In the genomic region with DNA sequence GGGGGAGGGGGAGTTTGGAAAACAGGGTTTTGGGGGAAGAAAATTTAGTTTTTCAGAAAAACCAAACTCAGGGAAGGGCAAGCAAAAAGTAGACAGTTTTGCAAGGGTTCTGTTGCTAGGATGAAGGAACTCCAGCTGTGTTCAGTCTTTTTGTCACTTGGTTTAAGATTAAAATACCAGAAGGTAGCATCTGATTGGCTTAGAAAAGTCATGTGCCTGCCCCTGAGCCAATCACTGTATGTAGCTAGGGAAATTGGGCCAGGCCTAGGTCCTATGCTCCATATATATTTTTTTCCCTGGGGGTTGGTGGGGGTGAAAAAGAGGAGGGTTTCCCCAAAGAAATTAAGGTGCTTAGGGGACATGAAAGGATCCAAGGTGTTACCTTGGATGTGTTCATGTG, we compare ENCODE assay signal across 25 cellular contexts.
"Had no signal": no experiment of that assay in that cellular context is flagged by ENCODE, and none has a peak within 500 bp of the region (broad histone marks: within the 10 kb centered on the region; RNA-seq: fewer than 3 reads in every experiment).

No MANE protein-coding gene starts in this region.

- H3K4me3 ChIP-seq: breast epithelium, esophagus muscularis mucosa, gastrocnemius medialis, left ventricle myocardium inferior, lung, right atrium auricular region, smooth muscle cell, stomach, thyroid gland had no signal

- DNase-seq: activated CD4-positive, alpha-beta T cell treated with anti-CD3 and anti-CD28 coated beads for 48 hours; activated CD4-positive, alpha-beta T cell treated with anti-CD3 and anti-CD28 coated beads, Interleukin-2, amount 50 U/mL, for 48 hours; activated CD8-positive, alpha-beta memory T cell treated with anti-CD3 and anti-CD28 coated beads for 24 hours; activated gamma-delta T cell treated with Interleukin-2 at 50 U/mL for 16 hours; activated naive CD8-positive, alpha-beta T cell treated with anti-CD3 and anti-CD28 coated beads, Interleukin-2, amount 50 U/mL, for 24 hours; central memory CD4-positive, alpha-beta T cell; endodermal cell; gastrocnemius medialis; glutamatergic neuron; islet precursor cell; left ventricle myocardium inferior; mesendoderm; natural killer cell; stimulated activated CD4-positive, alpha-beta T cell treated with anti-CD3 and anti-CD28 coated beads, Interleukin-1b, Interleukin-23, amount 100 ng/mL, for 48 hours; stimulated activated CD4-positive, alpha-beta T cell treated with anti-CD3 and anti-CD28 coated beads, Interleukin-4, amount 100 ng/mL, for 4 hours; stimulated activated CD8-positive, alpha-beta memory T cell treated with anti-CD3 and anti-CD28 coated beads, Interleukin-4, amount 100 ng/mL, for 48 hours; stomach; T-helper 1 cell; thyroid gland had no signal

- H3K36me3 ChIP-seq: breast epithelium, esophagus muscularis mucosa, gastrocnemius medialis, left ventricle myocardium inferior, right atrium auricular region, stomach, thyroid gland had no signal

- ATAC-seq: activated naive CD8-positive, alpha-beta T cell treated with anti-CD3 and anti-CD28 coated beads, Interleukin-2, amount 50 U/mL, for 24 hours; gastrocnemius medialis; natural killer cell; stimulated activated memory B cell treated with anti-CD40 and anti-IgM and Interleukin-4, amounts not matched to agents 10 μg/mL and 1 μg/mL and 100 μg/mL, for 72 hours had no signal

- H3K4me2 ChIP-seq: smooth muscle cell had no signal

- H3K4me1 ChIP-seq: breast epithelium, esophagus muscularis mucosa, gastrocnemius medialis, left ventricle myocardium inferior, right atrium auricular region, stomach, thyroid gland had no signal

- H3K27me3 ChIP-seq: breast epithelium, esophagus muscularis mucosa, gastrocnemius medialis, right atrium auricular region, stomach, thyroid gland had no signal

- H3K27ac ChIP-seq: breast epithelium, esophagus muscularis mucosa, gastrocnemius medialis, left ventricle myocardium inferior, right atrium auricular region, stomach, thyroid gland had no signal

- H3K9me3 ChIP-seq: breast epithelium, esophagus muscularis mucosa, gastrocnemius medialis, left ventricle myocardium inferior, right atrium auricular region, stomach, thyroid gland had no signal
